In the genomic region with DNA sequence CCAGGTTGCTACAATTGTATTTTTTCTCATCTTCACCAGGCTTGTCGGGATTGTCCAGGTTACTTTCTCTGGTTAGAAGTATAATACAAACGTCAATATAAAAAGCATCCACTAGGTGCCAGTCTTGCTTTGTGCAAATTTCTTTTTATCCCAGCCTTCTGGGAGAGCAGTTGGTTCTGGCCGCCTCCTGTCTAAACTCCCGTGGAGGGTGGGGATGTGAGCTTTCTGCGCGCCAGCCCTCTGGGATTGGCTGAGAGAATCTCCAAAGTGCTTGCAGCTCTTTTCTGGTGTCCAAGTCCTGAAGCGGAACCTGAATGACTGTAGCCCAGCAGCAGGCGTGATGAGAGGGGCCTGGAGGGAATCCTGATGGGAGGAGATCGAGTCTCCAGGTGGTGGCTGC, we compare ENCODE assay signal across 8 cellular contexts. TPM values are rescaled to one million over a fixed set of nuclear protein-coding genes. Genes with fewer than 3 reads are reported as not detected.
A peak's percentile ranks its signal among the peaks of the same experiment; 100 is the strongest.
DNase-seq lines count a peak whose midpoint lies in the region; ATAC-seq, FAIRE-seq and TF ChIP-seq lines count a peak whose summit lies in the region.

No MANE protein-coding gene starts in this region.

- TF ChIP-seq EP300 in A549 (IDR thresholded peaks at IDR 0.05), result no peak
- TF ChIP-seq EP300 in SK-N-SH (IDR thresholded peaks at IDR 0.05; ENCODE audit: borderline replicate concordance in 1 of 2, low read depth in 1 of 2, low read length in 1 of 2), result 0 out of 4 replicates have a peak, but pooled peaks of 1 of the 2 experiments have one; percentile 18

- H3K36me3 ChIP-seq in SK-N-SH (replicated peaks in 1 of 2; ENCODE audit: control insufficient read depth in 1 of 2, insufficient read depth in 2 of 2, low read length in 1 of 2), result no peaks in the 10 kb centered on the region
- H3K36me3 ChIP-seq in bronchial epithelial cell (ENCODE audit: control insufficient read depth, insufficient read depth, low read length), result no peaks in the 10 kb centered on the region

- TF ChIP-seq CTCF in A549 (IDR thresholded peaks at IDR 0.05) (peak; percentile 97), GM12864 (IDR thresholded peaks at IDR 0.05; ENCODE audit: low read depth, low read length, missing control alignments) (peak; percentile 65), SK-N-SH (IDR thresholded peaks at IDR 0.05) (peak; percentile 79), bronchial epithelial cell (IDR thresholded peaks at IDR 0.05; ENCODE audit: insufficient read depth, low read length, severe bottlenecking) (peak; percentile 62)

- H3K9me2 ChIP-seq in SK-N-SH, result no peaks in the 10 kb centered on the region

- no peaks in the 10 kb centered on the region for H4K20me1 ChIP-seq in SK-N-SH (ENCODE audit: insufficient read depth)

- H3K27me3 ChIP-seq in SK-N-SH (ENCODE audit: insufficient read depth), result no peaks in the 10 kb centered on the region
- H3K27me3 ChIP-seq in bronchial epithelial cell (ENCODE audit: control insufficient read depth, insufficient read depth, low read length), result no peaks in the 10 kb centered on the region

- H2AFZ ChIP-seq in SK-N-SH (ENCODE audit: low read depth), result no peak overlapping the region

- H3K9me3 ChIP-seq in A549 (no peaks in the 10 kb centered on the region), SK-N-SH (no peaks in the 10 kb centered on the region)

- 23% methylated on average over 9 of the region's 9 CpGs for WGBS in A549 (ENCODE audit: missing lambda C conversion rate)
- WGBS in SK-N-SH (ENCODE audit: low lambda C conversion rate), result 13% methylated on average over 7 of the region's 9 CpGs

- POLR2A ChIA-PET in A549 (lab: Yijun Ruan, JAX) (no interaction called here), SK-N-SH (lab: Yijun Ruan, JAX) (interaction anchor here (0.5 to 1.3 kb wide), 4 partner anchors 155 to 1114 kb away, joined by 3 to 7 read pairs (median 5); a partner anchor contains a TSS)

- CTCF ChIA-PET in A549 (lab: Yijun Ruan, JAX) (interaction anchor here (0.6 to 5.3 kb wide), 49 partner anchors 9 to 1114 kb away, joined by 3 to 69 read pairs (median 4); no protein-coding TSS in a partner anchor), SK-N-SH (lab: Yijun Ruan, JAX) (interaction anchor here (0.6 to 2.8 kb wide), 73 partner anchors 8 to 1160 kb away, joined by 3 to 22 read pairs (median 4); a partner anchor contains a TSS)

- peaks cover 5% of the 10 kb centered on the region for H3K4me1 ChIP-seq in A549
- peaks cover 0 to 10% of the 10 kb centered on the region in 2 experiments; a peak in 1 of 4 replicates for H3K4me1 ChIP-seq in SK-N-SH (ENCODE audit: control insufficient read depth in 1 of 2, insufficient read depth in 2 of 2, low read depth in 1 of 2, low read length in 1 of 2)

- FAIRE-seq in A549 (lab: Jason Lieb, UNC) (no peak), bronchial epithelial cell (lab: Jason Lieb, UNC) (no peak), islet of Langerhans (lab: Jason Lieb, UNC) (peak; percentile 97)

- no peak overlapping the region for H3K9ac ChIP-seq in SK-N-SH

- peak; percentile 98 to 99 for TF ChIP-seq RAD21 in A549 (conservative IDR thresholded peaks at IDR 0.05 in 1 of 2, IDR thresholded peaks at IDR 0.05 in 1 of 2)
- TF ChIP-seq RAD21 in SK-N-SH (IDR thresholded peaks at IDR 0.05; ENCODE audit: low read length), result peak; percentile 99

- TF ChIP-seq POLR2A in A549 (IDR thresholded peaks at IDR 0.05; ENCODE audit: low read length), result no peak

- H3K4me2 ChIP-seq in A549 (peak overlapping the region; percentile 56), SK-N-SH (peak overlapping the region; percentile 38; the same call in 1 of the 2 replicates)

- H3K4me3 ChIP-seq in A549 (no peak overlapping the region), GM12864 (ENCODE audit: low read depth, low read length) (no peak overlapping the region), SK-N-SH (ENCODE audit: low read depth in 2 of 2, low read length in 1 of 2) (no peak overlapping the region; a peak in 1 of 4 replicates), bronchial epithelial cell (ENCODE audit: low read depth, low read length) (no peak overlapping the region)

- DNase-seq in A549 (ENCODE audit: low read depth in 1 of 2, low spot score in 1 of 2) (peak; percentile 77 to 83), GM12864 (ENCODE audit: low read depth) (no peak), NCI-H1417 treated with DMSO at 0.1 percent for 48 hours (lab: John Stamatoyannopoulos, UW) (peak; percentile 26), SK-N-SH (peak; percentile 87), bronchial epithelial cell (ENCODE audit: low read depth) (peak; percentile 63)
- DNase-seq in stimulated activated CD4-positive, alpha-beta T cell treated with anti-CD3 and anti-CD28 coated beads, Interleukin-1b, Interleukin-23, amount 100 ng/mL, for 48 hours, result peak; percentile 32

- ATAC-seq in A549, result peak; percentile 80 to 86
- no peak for ATAC-seq in HG02623 (IDR thresholded peaks at IDR 0.05; ENCODE audit: unreplicated experiment)

- H3K79me2 ChIP-seq in SK-N-SH (ENCODE audit: insufficient read depth), result no peaks in the 10 kb centered on the region

- H3K27ac ChIP-seq in A549 (peak overlapping the region; percentile 30 to 37; a peak in 2 of 6 replicates), SK-N-SH (ENCODE audit: low read depth in 2 of 2, low read length in 1 of 2) (peak overlapping the region in 1 of 2 experiments; percentile 26; a peak in 1 of 4 replicates)

- no peaks in the 10 kb centered on the region for H3F3A ChIP-seq in SK-N-SH (replicated peaks; ENCODE audit: insufficient read depth)

TF ChIP-seq in A549, 52 proteins besides CTCF, POLR2A, EP300 and RAD21:
- TF ChIP-seq NPAS2 (CRISPR knock-in tag; IDR thresholded peaks at IDR 0.05; ENCODE audit: borderline replicate concordance) (no peak), SMC3 (IDR thresholded peaks at IDR 0.05) (peak; percentile 98), JUN (IDR thresholded peaks at IDR 0.05) (no peak)
- TF ChIP-seq, protein P1, sequence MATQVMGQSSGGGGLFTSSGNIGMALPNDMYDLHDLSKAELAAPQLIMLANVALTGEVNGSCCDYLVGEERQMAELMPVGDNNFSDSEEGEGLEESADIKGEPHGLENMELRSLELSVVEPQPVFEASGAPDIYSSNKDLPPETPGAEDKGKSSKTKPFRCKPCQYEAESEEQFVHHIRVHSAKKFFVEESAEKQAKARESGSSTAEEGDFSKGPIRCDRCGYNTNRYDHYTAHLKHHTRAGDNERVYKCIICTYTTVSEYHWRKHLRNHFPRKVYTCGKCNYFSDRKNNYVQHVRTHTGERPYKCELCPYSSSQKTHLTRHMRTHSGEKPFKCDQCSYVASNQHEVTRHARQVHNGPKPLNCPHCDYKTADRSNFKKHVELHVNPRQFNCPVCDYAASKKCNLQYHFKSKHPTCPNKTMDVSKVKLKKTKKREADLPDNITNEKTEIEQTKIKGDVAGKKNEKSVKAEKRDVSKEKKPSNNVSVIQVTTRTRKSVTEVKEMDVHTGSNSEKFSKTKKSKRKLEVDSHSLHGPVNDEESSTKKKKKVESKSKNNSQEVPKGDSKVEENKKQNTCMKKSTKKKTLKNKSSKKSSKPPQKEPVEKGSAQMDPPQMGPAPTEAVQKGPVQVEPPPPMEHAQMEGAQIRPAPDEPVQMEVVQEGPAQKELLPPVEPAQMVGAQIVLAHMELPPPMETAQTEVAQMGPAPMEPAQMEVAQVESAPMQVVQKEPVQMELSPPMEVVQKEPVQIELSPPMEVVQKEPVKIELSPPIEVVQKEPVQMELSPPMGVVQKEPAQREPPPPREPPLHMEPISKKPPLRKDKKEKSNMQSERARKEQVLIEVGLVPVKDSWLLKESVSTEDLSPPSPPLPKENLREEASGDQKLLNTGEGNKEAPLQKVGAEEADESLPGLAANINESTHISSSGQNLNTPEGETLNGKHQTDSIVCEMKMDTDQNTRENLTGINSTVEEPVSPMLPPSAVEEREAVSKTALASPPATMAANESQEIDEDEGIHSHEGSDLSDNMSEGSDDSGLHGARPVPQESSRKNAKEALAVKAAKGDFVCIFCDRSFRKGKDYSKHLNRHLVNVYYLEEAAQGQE (IDR thresholded peaks at IDR 0.05), result no peak

TF ChIP-seq in SK-N-SH, 30 proteins besides CTCF, POLR2A, EP300 and RAD21:
- TF ChIP-seq FOXM1 (IDR thresholded peaks at IDR 0.05; ENCODE audit: low read depth), result no peak
- peak; percentile 41 for TF ChIP-seq RCOR1 (IDR thresholded peaks at IDR 0.05; ENCODE audit: low read length)
- peak; percentile 91 for TF ChIP-seq SMC3 (IDR thresholded peaks at IDR 0.05; ENCODE audit: low read depth, low read length)
- TF ChIP-seq RFX5 (IDR thresholded peaks at IDR 0.05; ENCODE audit: low read length), result peak; percentile 70; the same call in 1 of the 2 replicates
- TF ChIP-seq MXI1 (IDR thresholded peaks at IDR 0.05; ENCODE audit: low read depth, low read length), result peak; percentile 52; the same call in 1 of the 2 replicates
- no peak for TF ChIP-seq RXRA (IDR thresholded peaks at IDR 0.05; ENCODE audit: borderline replicate concordance, low read depth)
- TF ChIP-seq TCF12 (IDR thresholded peaks at IDR 0.05), result no peak
- peak; percentile 47 for TF ChIP-seq CHD2 (IDR thresholded peaks at IDR 0.05; ENCODE audit: low read length, partially characterized antibody)

RNA-seq across cellular contexts. Expression of a gene that starts 22.4 kb away (rescaled TPM):
- 0.05 and 0.14 TPM in 2 replicates for polyA plus RNA-seq in A549 (2011; rRNA removed)
- polyA plus RNA-seq in A549 (2012; cell fraction: cytosol; rRNA removed), result 0.38 and 0.41 TPM in 2 replicates
- 0.92 and 0.96 TPM in 2 replicates for polyA plus RNA-seq in A549 (2012; cell fraction: nucleus; rRNA removed)
- polyA plus RNA-seq in A549 (2017; fragmentation: RNase III; extraction: RNeasy Plus Mini Kit Qiagen cat#74134 plus additional on column Dnase treatment), result 0.25 to 0.35 TPM (median 0.30 TPM) in 3 replicates
- 0.10 and 0.33 TPM in 2 replicates for polyA minus RNA-seq in A549 (2011; rRNA and poly(A)+ RNA removed)
- 0.10 and 0.69 TPM in 2 replicates for polyA plus RNA-seq in SK-N-SH (2012; rRNA removed)
- polyA plus RNA-seq in SK-N-SH (2012; cell fraction: cytosol; rRNA removed), result 0.06 and 0.13 TPM in 2 replicates
- 1.1 and 2.5 TPM in 2 replicates for polyA plus RNA-seq in SK-N-SH (2012; cell fraction: nucleus; rRNA removed)
- under 0.01 TPM in 1 of 2 replicates, not detected in the other for total RNA-seq in bronchial epithelial cell
